Comparison of ENCODE assay signal across 1 cellular context in the genomic region with DNA sequence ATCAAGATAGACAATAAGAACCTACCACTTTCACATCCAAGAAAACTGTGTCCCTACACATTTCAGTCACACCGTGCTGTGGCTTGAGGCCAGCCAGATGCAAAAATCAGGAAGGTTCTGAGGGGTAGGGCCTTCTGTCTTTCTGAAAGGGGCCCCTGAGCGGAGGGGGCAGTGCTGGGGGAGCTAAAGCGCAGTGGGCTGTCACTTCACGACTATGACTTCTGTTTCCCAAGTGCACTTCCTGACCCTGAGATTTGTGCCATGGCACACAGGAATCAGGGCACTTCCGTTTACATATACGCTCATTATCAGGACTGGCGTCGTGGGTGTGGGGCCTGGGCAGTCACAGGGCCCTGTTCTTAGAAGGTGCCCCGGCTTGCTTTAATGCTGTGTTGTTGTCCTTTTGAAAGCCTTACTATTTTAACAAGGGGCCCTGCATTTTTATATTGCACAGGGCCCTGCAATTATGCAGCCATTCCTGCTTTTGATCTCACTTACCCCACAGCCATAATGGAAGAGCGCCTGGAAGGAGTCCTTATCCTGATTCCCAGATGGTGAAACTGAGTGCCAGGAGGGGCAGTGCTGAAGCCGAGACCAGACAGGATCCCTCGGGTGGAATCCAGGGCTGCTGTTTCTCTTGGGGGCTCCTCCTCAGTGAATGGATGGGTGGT.
TF ChIP-seq lines count a peak whose summit lies in the region.

No MANE protein-coding gene starts in this region.

TF ChIP-seq in HepG2, 621 proteins besides CTCF, POLR2A, EP300 and RAD21 (continued from another document and continues in another):
- TF ChIP-seq, protein P1, sequence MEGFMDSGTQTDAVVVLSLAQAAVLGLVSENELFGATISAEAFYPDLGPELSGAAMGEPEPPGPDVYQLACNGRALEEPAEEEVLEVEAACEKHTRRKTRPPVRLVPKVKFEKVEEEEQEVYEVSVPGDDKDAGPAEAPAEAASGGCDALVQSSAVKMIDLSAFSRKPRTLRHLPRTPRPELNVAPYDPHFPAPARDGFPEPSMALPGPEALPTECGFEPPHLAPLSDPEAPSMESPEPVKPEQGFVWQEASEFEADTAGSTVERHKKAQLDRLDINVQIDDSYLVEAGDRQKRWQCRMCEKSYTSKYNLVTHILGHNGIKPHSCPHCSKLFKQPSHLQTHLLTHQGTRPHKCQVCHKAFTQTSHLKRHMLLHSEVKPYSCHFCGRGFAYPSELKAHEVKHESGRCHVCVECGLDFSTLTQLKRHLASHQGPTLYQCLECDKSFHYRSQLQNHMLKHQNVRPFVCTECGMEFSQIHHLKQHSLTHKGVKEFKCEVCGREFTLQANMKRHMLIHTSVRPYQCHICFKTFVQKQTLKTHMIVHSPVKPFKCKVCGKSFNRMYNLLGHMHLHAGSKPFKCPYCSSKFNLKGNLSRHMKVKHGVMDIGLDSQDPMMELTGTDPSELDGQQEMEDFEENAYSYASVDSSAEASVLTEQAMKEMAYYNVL (CRISPR knock-in tag; IDR thresholded peaks at IDR 0.05; ENCODE audit: borderline replicate concordance) = no peak
- TF ChIP-seq KDM5B (CRISPR knock-in tag; IDR thresholded peaks at IDR 0.05; ENCODE audit: borderline replicate concordance) (no peak; the same call in 1 of the 2 replicates), MYC (CRISPR knock-in tag; IDR thresholded peaks at IDR 0.05; ENCODE audit: borderline replicate concordance) (0 out of 2 replicates have a peak, but pooled peaks have one; percentile 22), ZNF7 (CRISPR knock-in tag; IDR thresholded peaks at IDR 0.05) (no peak), TARDBP (CRISPR knock-in tag; IDR thresholded peaks at IDR 0.05) (0 out of 2 replicates have a peak, but pooled peaks have one; percentile 25), SPEN (CRISPR knock-in tag; IDR thresholded peaks at IDR 0.05; ENCODE audit: low read depth) (peak; percentile 14; the same call in 1 of the 2 replicates), MEF2D (CRISPR knock-in tag; IDR thresholded peaks at IDR 0.05) (no peak), ATF7 (IDR thresholded peaks at IDR 0.05) (no peak), ATF7 (CRISPR knock-in tag; IDR thresholded peaks at IDR 0.05) (no peak), POLR2AphosphoS2 (IDR thresholded peaks at IDR 0.05; ENCODE audit: low read depth, low read length) (no peak), CCAR2 (optimal IDR thresholded peaks at IDR 0.05; ENCODE audit: low read depth, low read length) (no peak), ZNF747 (CRISPR knock-in tag; IDR thresholded peaks at IDR 0.05; ENCODE audit: borderline replicate concordance) (no peak), ZSCAN20 (CRISPR knock-in tag; IDR thresholded peaks at IDR 0.05; ENCODE audit: borderline replicate concordance) (no peak), CREM (IDR thresholded peaks at IDR 0.05) (no peak), CREM (CRISPR knock-in tag; IDR thresholded peaks at IDR 0.05) (no peak), ZFP36L1 (CRISPR knock-in tag; IDR thresholded peaks at IDR 0.05) (no peak), ZNF460 (CRISPR knock-in tag; IDR thresholded peaks at IDR 0.05; ENCODE audit: borderline replicate concordance) (no peak), ZNF614 (CRISPR knock-in tag; IDR thresholded peaks at IDR 0.05; ENCODE audit: borderline replicate concordance) (no peak), ZNF431 (CRISPR knock-in tag; IDR thresholded peaks at IDR 0.05; ENCODE audit: borderline replicate concordance, low read depth) (peak; percentile 12; the same call in 1 of the 2 replicates), IRX3 (CRISPR knock-in tag; IDR thresholded peaks at IDR 0.05; ENCODE audit: borderline replicate concordance, low read depth) (no peak), MBNL3 (CRISPR knock-in tag; conservative IDR thresholded peaks at IDR 0.05) (no peak), ELF4 (CRISPR knock-in tag; IDR thresholded peaks at IDR 0.05; ENCODE audit: borderline replicate concordance) (0 out of 2 replicates have a peak, but pooled peaks have one; percentile 25)
- TF ChIP-seq, protein P2, sequence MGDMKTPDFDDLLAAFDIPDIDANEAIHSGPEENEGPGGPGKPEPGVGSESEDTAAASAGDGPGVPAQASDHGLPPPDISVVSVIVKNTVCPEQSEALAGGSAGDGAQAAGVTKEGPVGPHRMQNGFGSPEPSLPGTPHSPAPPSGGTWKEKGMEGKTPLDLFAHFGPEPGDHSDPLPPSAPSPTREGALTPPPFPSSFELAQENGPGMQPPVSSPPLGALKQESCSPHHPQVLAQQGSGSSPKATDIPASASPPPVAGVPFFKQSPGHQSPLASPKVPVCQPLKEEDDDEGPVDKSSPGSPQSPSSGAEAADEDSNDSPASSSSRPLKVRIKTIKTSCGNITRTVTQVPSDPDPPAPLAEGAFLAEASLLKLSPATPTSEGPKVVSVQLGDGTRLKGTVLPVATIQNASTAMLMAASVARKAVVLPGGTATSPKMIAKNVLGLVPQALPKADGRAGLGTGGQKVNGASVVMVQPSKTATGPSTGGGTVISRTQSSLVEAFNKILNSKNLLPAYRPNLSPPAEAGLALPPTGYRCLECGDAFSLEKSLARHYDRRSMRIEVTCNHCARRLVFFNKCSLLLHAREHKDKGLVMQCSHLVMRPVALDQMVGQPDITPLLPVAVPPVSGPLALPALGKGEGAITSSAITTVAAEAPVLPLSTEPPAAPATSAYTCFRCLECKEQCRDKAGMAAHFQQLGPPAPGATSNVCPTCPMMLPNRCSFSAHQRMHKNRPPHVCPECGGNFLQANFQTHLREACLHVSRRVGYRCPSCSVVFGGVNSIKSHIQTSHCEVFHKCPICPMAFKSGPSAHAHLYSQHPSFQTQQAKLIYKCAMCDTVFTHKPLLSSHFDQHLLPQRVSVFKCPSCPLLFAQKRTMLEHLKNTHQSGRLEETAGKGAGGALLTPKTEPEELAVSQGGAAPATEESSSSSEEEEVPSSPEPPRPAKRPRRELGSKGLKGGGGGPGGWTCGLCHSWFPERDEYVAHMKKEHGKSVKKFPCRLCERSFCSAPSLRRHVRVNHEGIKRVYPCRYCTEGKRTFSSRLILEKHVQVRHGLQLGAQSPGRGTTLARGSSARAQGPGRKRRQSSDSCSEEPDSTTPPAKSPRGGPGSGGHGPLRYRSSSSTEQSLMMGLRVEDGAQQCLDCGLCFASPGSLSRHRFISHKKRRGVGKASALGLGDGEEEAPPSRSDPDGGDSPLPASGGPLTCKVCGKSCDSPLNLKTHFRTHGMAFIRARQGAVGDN (CRISPR knock-in tag; IDR thresholded peaks at IDR 0.05) = no peak
- TF ChIP-seq, protein P3, sequence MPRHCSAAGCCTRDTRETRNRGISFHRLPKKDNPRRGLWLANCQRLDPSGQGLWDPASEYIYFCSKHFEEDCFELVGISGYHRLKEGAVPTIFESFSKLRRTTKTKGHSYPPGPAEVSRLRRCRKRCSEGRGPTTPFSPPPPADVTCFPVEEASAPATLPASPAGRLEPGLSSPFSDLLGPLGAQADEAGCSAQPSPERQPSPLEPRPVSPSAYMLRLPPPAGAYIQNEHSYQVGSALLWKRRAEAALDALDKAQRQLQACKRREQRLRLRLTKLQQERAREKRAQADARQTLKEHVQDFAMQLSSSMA (CRISPR knock-in tag; IDR thresholded peaks at IDR 0.05) = peak; percentile 84; the same call in 1 of the 2 replicates
- TF ChIP-seq, protein P4, sequence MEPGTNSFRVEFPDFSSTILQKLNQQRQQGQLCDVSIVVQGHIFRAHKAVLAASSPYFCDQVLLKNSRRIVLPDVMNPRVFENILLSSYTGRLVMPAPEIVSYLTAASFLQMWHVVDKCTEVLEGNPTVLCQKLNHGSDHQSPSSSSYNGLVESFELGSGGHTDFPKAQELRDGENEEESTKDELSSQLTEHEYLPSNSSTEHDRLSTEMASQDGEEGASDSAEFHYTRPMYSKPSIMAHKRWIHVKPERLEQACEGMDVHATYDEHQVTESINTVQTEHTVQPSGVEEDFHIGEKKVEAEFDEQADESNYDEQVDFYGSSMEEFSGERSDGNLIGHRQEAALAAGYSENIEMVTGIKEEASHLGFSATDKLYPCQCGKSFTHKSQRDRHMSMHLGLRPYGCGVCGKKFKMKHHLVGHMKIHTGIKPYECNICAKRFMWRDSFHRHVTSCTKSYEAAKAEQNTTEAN (CRISPR knock-in tag; conservative IDR thresholded peaks at IDR 0.05) = peak; percentile 74
- TF ChIP-seq, protein P5, sequence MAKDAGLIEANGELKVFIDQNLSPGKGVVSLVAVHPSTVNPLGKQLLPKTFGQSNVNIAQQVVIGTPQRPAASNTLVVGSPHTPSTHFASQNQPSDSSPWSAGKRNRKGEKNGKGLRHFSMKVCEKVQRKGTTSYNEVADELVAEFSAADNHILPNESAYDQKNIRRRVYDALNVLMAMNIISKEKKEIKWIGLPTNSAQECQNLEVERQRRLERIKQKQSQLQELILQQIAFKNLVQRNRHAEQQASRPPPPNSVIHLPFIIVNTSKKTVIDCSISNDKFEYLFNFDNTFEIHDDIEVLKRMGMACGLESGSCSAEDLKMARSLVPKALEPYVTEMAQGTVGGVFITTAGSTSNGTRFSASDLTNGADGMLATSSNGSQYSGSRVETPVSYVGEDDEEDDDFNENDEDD (CRISPR knock-in tag; IDR thresholded peaks at IDR 0.05; ENCODE audit: borderline replicate concordance) = no peak
- TF ChIP-seq, protein P6, sequence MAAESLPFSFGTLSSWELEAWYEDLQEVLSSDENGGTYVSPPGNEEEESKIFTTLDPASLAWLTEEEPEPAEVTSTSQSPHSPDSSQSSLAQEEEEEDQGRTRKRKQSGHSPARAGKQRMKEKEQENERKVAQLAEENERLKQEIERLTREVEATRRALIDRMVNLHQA (CRISPR knock-in tag; IDR thresholded peaks at IDR 0.05) = no peak
- TF ChIP-seq, protein P7, sequence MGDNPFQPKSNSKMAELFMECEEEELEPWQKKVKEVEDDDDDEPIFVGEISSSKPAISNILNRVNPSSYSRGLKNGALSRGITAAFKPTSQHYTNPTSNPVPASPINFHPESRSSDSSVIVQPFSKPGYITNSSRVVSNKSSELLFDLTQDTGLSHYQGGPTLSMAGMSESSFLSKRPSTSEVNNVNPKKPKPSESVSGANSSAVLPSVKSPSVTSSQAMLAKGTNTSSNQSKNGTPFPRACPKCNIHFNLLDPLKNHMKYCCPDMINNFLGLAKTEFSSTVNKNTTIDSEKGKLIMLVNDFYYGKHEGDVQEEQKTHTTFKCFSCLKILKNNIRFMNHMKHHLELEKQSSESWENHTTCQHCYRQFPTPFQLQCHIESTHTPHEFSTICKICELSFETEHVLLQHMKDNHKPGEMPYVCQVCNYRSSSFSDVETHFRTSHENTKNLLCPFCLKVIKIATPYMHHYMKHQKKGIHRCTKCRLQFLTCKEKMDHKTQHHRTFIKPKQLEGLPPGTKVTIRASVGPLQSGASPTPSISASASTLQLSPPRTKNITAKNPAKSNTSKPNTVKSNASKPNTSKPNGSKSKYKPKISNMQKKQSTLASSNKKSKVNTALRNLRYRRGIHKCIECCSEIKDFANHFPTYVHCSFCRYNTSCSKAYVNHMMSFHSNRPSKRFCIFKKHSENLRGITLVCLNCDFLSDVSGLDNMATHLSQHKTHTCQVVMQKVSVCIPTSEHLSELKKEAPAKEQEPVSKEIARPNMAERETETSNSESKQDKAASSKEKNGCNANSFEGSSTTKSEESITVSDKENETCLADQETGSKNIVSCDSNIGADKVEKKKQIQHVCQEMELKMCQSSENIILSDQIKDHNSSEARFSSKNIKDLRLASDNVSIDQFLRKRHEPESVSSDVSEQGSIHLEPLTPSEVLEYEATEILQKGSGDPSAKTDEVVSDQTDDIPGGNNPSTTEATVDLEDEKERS (CRISPR knock-in tag; IDR thresholded peaks at IDR 0.05) = no peak
- TF ChIP-seq, protein P8, sequence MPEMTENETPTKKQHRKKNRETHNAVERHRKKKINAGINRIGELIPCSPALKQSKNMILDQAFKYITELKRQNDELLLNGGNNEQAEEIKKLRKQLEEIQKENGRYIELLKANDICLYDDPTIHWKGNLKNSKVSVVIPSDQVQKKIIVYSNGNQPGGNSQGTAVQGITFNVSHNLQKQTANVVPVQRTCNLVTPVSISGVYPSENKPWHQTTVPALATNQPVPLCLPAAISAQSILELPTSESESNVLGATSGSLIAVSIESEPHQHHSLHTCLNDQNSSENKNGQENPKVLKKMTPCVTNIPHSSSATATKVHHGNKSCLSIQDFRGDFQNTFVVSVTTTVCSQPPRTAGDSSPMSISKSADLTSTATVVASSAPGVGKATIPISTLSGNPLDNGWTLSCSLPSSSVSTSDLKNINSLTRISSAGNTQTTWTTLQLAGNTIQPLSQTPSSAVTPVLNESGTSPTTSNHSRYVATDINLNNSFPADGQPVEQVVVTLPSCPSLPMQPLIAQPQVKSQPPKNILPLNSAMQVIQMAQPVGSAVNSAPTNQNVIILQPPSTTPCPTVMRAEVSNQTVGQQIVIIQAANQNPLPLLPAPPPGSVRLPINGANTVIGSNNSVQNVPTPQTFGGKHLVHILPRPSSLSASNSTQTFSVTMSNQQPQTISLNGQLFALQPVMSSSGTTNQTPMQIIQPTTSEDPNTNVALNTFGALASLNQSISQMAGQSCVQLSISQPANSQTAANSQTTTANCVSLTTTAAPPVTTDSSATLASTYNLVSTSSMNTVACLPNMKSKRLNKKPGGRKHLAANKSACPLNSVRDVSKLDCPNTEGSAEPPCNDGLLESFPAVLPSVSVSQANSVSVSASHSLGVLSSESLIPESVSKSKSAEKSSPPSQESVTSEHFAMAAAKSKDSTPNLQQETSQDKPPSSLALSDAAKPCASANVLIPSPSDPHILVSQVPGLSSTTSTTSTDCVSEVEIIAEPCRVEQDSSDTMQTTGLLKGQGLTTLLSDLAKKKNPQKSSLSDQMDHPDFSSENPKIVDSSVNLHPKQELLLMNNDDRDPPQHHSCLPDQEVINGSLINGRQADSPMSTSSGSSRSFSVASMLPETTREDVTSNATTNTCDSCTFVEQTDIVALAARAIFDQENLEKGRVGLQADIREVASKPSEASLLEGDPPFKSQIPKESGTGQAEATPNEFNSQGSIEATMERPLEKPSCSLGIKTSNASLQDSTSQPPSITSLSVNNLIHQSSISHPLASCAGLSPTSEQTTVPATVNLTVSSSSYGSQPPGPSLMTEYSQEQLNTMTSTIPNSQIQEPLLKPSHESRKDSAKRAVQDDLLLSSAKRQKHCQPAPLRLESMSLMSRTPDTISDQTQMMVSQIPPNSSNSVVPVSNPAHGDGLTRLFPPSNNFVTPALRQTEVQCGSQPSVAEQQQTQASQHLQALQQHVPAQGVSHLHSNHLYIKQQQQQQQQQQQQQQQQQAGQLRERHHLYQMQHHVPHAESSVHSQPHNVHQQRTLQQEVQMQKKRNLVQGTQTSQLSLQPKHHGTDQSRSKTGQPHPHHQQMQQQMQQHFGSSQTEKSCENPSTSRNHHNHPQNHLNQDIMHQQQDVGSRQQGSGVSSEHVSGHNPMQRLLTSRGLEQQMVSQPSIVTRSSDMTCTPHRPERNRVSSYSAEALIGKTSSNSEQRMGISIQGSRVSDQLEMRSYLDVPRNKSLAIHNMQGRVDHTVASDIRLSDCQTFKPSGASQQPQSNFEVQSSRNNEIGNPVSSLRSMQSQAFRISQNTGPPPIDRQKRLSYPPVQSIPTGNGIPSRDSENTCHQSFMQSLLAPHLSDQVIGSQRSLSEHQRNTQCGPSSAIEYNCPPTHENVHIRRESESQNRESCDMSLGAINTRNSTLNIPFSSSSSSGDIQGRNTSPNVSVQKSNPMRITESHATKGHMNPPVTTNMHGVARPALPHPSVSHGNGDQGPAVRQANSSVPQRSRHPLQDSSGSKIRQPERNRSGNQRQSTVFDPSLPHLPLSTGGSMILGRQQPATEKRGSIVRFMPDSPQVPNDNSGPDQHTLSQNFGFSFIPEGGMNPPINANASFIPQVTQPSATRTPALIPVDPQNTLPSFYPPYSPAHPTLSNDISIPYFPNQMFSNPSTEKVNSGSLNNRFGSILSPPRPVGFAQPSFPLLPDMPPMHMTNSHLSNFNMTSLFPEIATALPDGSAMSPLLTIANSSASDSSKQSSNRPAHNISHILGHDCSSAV (CRISPR knock-in tag; IDR thresholded peaks at IDR 0.05; ENCODE audit: borderline replicate concordance) = no peak
